In genomic region chr1:1468196-1468985, GRCh38 we compare ENCODE assay signal across 1 cellular context.
A peak's percentile ranks its signal among the peaks of the same experiment; 100 is the strongest.
TF ChIP-seq lines count a peak whose summit lies in the region.

No MANE protein-coding gene starts in this region.

TF ChIP-seq in K562, 482 proteins besides CTCF, POLR2A, EP300 and RAD21:
- peak; percentile 38; the same call in 1 of the 2 replicates for TF ChIP-seq ZBTB33 (CRISPR knock-in tag; IDR thresholded peaks at IDR 0.05)
